9 cellular contexts compared by ENCODE assay signal in genomic region chr19:30811397-30812098, GRCh38.
"Had no signal": no experiment of that assay in that cellular context is flagged by ENCODE, and none has a peak within 500 bp of the region (broad histone marks: within the 10 kb centered on the region; RNA-seq: fewer than 3 reads in every experiment).

No MANE protein-coding gene starts in this region.

- H3K27ac ChIP-seq: HL-60 had no signal

- ATAC-seq: GM23338, K562 had no signal

- DNase-seq: H9, HCEC 1CT, HFFc6, IMR-90 had no signal

- H3K4me3 Mint-ChIP-seq: GM23338, H9, HFFc6 had no signal

- H3K4me2 ChIP-seq: GM23338 had no signal

- H2AFZ ChIP-seq: GM23338 had no signal

- FAIRE-seq: H1, H54, K562 had no signal

- H3K4me3 ChIP-seq: GM23338, K562 had no signal

- H3K27ac Mint-ChIP-seq: GM23338, H9, HFFc6 had no signal

- H3K4me1 Mint-ChIP-seq: GM23338 had no signal
